ENCODE assay signal across 26 cellular contexts in genomic region chr14:85423889-85424288, GRCh38.
"Had no signal": no experiment of that assay in that cellular context is flagged by ENCODE, and none has a peak within 500 bp of the region (broad histone marks: within the 10 kb centered on the region; RNA-seq: fewer than 3 reads in every experiment).

No MANE protein-coding gene starts in this region.

- H3K9me3 Mint-ChIP-seq: activated CD4-positive, alpha-beta T cell treated with anti-CD3 and anti-CD28 coated beads, Interleukin-2, amount 10 ng/mL, durations not matched to agents 7 days and 5 days; brain had no signal

- H3K4me1 ChIP-seq: esophagus muscularis mucosa, gastroesophageal sphincter had no signal

- H3K36me3 ChIP-seq: ascending aorta, esophagus muscularis mucosa, gastroesophageal sphincter had no signal

- H3K9me3 ChIP-seq: ascending aorta, esophagus muscularis mucosa, gastroesophageal sphincter had no signal

- H3K27me3 Mint-ChIP-seq: activated CD4-positive, alpha-beta memory T cell treated with anti-CD3 and anti-CD28 coated beads, Interleukin-2, amount 10 ng/mL, durations not matched to agents 7 days and 5 days; activated CD4-positive, alpha-beta T cell treated with anti-CD3 and anti-CD28 coated beads, Interleukin-2, amount 10 ng/mL, durations not matched to agents 7 days and 5 days; activated naive CD4-positive, alpha-beta T cell treated with anti-CD3 and anti-CD28 coated beads, Interleukin-2, amount 10 ng/mL, durations not matched to agents 7 days and 5 days; activated T-cell treated with anti-CD3 and anti-CD28 coated beads, Interleukin-2, amount 50 U/mL, for 24 hours; brain; effector memory CD8-positive, alpha-beta T cell had no signal

- H3K36me3 Mint-ChIP-seq: activated naive CD4-positive, alpha-beta T cell treated with anti-CD3 and anti-CD28 coated beads, Interleukin-2, amount 10 ng/mL, durations not matched to agents 7 days and 5 days; activated naive CD4-positive, alpha-beta T cell treated with anti-CD3 and anti-CD28 coated beads, Interleukin-2, amount 50 U/mL, for 72 hours; activated naive CD8-positive, alpha-beta T cell treated with anti-CD3 and anti-CD28 coated beads, Interleukin-2, amount 10 ng/mL, durations not matched to agents 7 days and 5 days; brain had no signal

- DNase-seq: activated CD4-positive, alpha-beta memory T cell treated with anti-CD3 and anti-CD28 coated beads, Interleukin-2, amount 10 ng/mL, durations not matched to agents 7 days and 5 days; activated CD4-positive, alpha-beta T cell treated with anti-CD3 and anti-CD28 coated beads for 1 hour; activated CD4-positive, alpha-beta T cell treated with anti-CD3 and anti-CD28 coated beads for 4 hours; activated CD4-positive, alpha-beta T cell treated with anti-CD3 and anti-CD28 coated beads, Interleukin-2, amount 10 ng/mL, durations not matched to agents 7 days and 5 days; activated CD4-positive, alpha-beta T cell treated with anti-CD3 and anti-CD28 coated beads, Interleukin-2, amount 50 U/mL, for 4 hours; activated CD4-positive, CD25-positive, alpha-beta regulatory T cell; activated CD8-positive, alpha-beta memory T cell treated with anti-CD3 and anti-CD28 coated beads, Interleukin-2, amount 50 U/mL, for 48 hours; activated gamma-delta T cell; activated naive CD4-positive, alpha-beta T cell; activated naive CD4-positive, alpha-beta T cell treated with anti-CD3 and anti-CD28 coated beads, Interleukin-2, amount 10 ng/mL, durations not matched to agents 7 days and 5 days; activated naive CD8-positive, alpha-beta T cell treated with anti-CD3 and anti-CD28 coated beads, Interleukin-2, amount 10 ng/mL, durations not matched to agents 7 days and 5 days; activated T-cell treated with anti-CD3 and anti-CD28 coated beads for 4 hours; activated T-cell treated with anti-CD3 and anti-CD28 coated beads, Interleukin-2, amount 50 U/mL, for 24 hours; activated T-cell treated with anti-CD3 and anti-CD28 coated beads, Interleukin-2, amount 50 U/mL, for 72 hours; caudate nucleus; cortex of kidney; dermis blood vessel endothelial cell; effector CD4-positive, alpha-beta T cell; effector memory CD8-positive, alpha-beta T cell; foreskin melanocyte; T-helper 2 cell had no signal

- H3K4me1 Mint-ChIP-seq: activated CD4-positive, alpha-beta memory T cell treated with anti-CD3 and anti-CD28 coated beads, Interleukin-2, amount 10 ng/mL, durations not matched to agents 7 days and 5 days; activated CD4-positive, alpha-beta T cell treated with anti-CD3 and anti-CD28 coated beads, Interleukin-2, amount 10 ng/mL, durations not matched to agents 7 days and 5 days; activated naive CD4-positive, alpha-beta T cell treated with anti-CD3 and anti-CD28 coated beads, Interleukin-2, amount 10 ng/mL, durations not matched to agents 7 days and 5 days; activated naive CD8-positive, alpha-beta T cell treated with anti-CD3 and anti-CD28 coated beads, Interleukin-2, amount 10 ng/mL, durations not matched to agents 7 days and 5 days had no signal

- H3K27ac Mint-ChIP-seq: activated CD4-positive, alpha-beta memory T cell treated with anti-CD3 and anti-CD28 coated beads, Interleukin-2, amount 10 ng/mL, durations not matched to agents 7 days and 5 days; activated CD4-positive, alpha-beta T cell treated with anti-CD3 and anti-CD28 coated beads, Interleukin-2, amount 10 ng/mL, durations not matched to agents 7 days and 5 days; activated naive CD4-positive, alpha-beta T cell treated with anti-CD3 and anti-CD28 coated beads, Interleukin-2, amount 10 ng/mL, durations not matched to agents 7 days and 5 days; activated naive CD4-positive, alpha-beta T cell treated with anti-CD3 and anti-CD28 coated beads, Interleukin-2, amount 50 U/mL, for 72 hours; activated naive CD8-positive, alpha-beta T cell treated with anti-CD3 and anti-CD28 coated beads, Interleukin-2, amount 10 ng/mL, durations not matched to agents 7 days and 5 days; activated T-cell treated with anti-CD3 and anti-CD28 coated beads, Interleukin-2, amount 50 U/mL, for 24 hours; activated T-cell treated with anti-CD3 and anti-CD28 coated beads, Interleukin-2, amount 50 U/mL, for 72 hours; brain; effector memory CD8-positive, alpha-beta T cell had no signal

- H3K27ac ChIP-seq: ascending aorta, esophagus muscularis mucosa, gastroesophageal sphincter had no signal

- H3K27me3 ChIP-seq: ascending aorta, esophagus muscularis mucosa, gastroesophageal sphincter had no signal

- H3K4me3 ChIP-seq: ascending aorta, esophagus muscularis mucosa, gastroesophageal sphincter had no signal

- H3K4me3 Mint-ChIP-seq: activated CD4-positive, alpha-beta memory T cell treated with anti-CD3 and anti-CD28 coated beads, Interleukin-2, amount 10 ng/mL, durations not matched to agents 7 days and 5 days; activated CD4-positive, alpha-beta T cell treated with anti-CD3 and anti-CD28 coated beads, Interleukin-2, amount 10 ng/mL, durations not matched to agents 7 days and 5 days; activated naive CD4-positive, alpha-beta T cell treated with anti-CD3 and anti-CD28 coated beads, Interleukin-2, amount 10 ng/mL, durations not matched to agents 7 days and 5 days; activated naive CD8-positive, alpha-beta T cell treated with anti-CD3 and anti-CD28 coated beads, Interleukin-2, amount 10 ng/mL, durations not matched to agents 7 days and 5 days; activated T-cell treated with anti-CD3 and anti-CD28 coated beads, Interleukin-2, amount 50 U/mL, for 24 hours; activated T-cell treated with anti-CD3 and anti-CD28 coated beads, Interleukin-2, amount 50 U/mL, for 72 hours; brain; effector memory CD8-positive, alpha-beta T cell had no signal

- ATAC-seq: activated naive CD4-positive, alpha-beta T cell treated with anti-CD3 and anti-CD28 coated beads, Interleukin-2, amount 50 U/mL, for 72 hours; activated T-cell treated with anti-CD3 and anti-CD28 coated beads, Interleukin-2, amount 50 U/mL, for 72 hours; effector memory CD8-positive, alpha-beta T cell; gastroesophageal sphincter had no signal
